14 cellular contexts compared by ENCODE assay signal in genomic region chr2:167596072-167596471, GRCh38.
DNase-seq lines count a peak whose midpoint lies in the region; ATAC-seq and TF ChIP-seq lines count a peak whose summit lies in the region.
"Had no signal": no experiment of that assay in that cellular context is flagged by ENCODE, and none has a peak within 500 bp of the region (broad histone marks: within the 10 kb centered on the region; RNA-seq: fewer than 3 reads in every experiment).

No MANE protein-coding gene starts in this region.

- H3K4me3 ChIP-seq in stomach = no peak overlapping the region
- H3K4me3 ChIP-seq: suprapubic skin had no signal

- no peak overlapping the region for H3K27ac ChIP-seq in stomach
- H3K27ac ChIP-seq: suprapubic skin had no signal

- no peaks in the 10 kb centered on the region for H3K4me1 ChIP-seq in stomach
- H3K4me1 ChIP-seq: suprapubic skin had no signal

- no peaks in the 10 kb centered on the region for H3K9me3 ChIP-seq in stomach
- H3K9me3 ChIP-seq: suprapubic skin had no signal

- peak; percentile 30 for DNase-seq in OCI-M1 (lab: John Stamatoyannopoulos, UW)
- DNase-seq in stomach = no peak
- DNase-seq in activated T-cell treated with anti-CD3 and anti-CD28 coated beads, Interleukin-2, amount 50 U/mL, for 48 hours = no peak
- DNase-seq in CD1c-positive myeloid dendritic cell (ENCODE audit: extremely low spot score) = no peak
- DNase-seq in UCSD-AML1 (lab: John Stamatoyannopoulos, UW; ENCODE audit: unreplicated experiment) = no peak
- DNase-seq: activated CD8-positive, alpha-beta T cell treated with anti-CD3 and anti-CD28 coated beads, Interleukin-2, amount 10 ng/mL, durations not matched to agents 7 days and 5 days; effector memory CD8-positive, alpha-beta T cell; NCI-H1092 treated with DMSO at 0.1 percent for 48 hours; NK-92 treated with Interleukin-12 subunit alpha and Interleukin-12 subunit beta, amount 100 ng/mL, for 24 hours; stimulated activated CD4-positive, alpha-beta T cell treated with anti-CD3 and anti-CD28 coated beads, Interleukin-4, amount 100 ng/mL, for 1 hour had no signal

- ATAC-seq in GM18858 (IDR thresholded peaks at IDR 0.05; ENCODE audit: unreplicated experiment) (peak; percentile 94), GM21367 (IDR thresholded peaks at IDR 0.05; ENCODE audit: unreplicated experiment) (peak; percentile 70), HG02973 (IDR thresholded peaks at IDR 0.05; ENCODE audit: unreplicated experiment) (peak; percentile 97)
- ATAC-seq: activated CD8-positive, alpha-beta T cell treated with anti-CD3 and anti-CD28 coated beads, Interleukin-2, amount 10 ng/mL, durations not matched to agents 7 days and 5 days; effector memory CD8-positive, alpha-beta T cell had no signal

- H3K36me3 ChIP-seq in stomach = no peaks in the 10 kb centered on the region
- H3K36me3 ChIP-seq: suprapubic skin had no signal

- no peak for TF ChIP-seq CTCF in stomach (IDR thresholded peaks at IDR 0.05)

- 41 to 65% (median 47%) methylated on average over 3 of the region's 3 CpGs for WGBS in stomach, 5 donors

- intact Hi-C loops in stomach (cut with DNase I; ENCODE audit: low total_unique reads) = no loop called here

- H3K27me3 ChIP-seq in stomach = no peaks in the 10 kb centered on the region
- H3K27me3 ChIP-seq: suprapubic skin had no signal

- no peak for TF ChIP-seq POLR2A in stomach (IDR thresholded peaks at IDR 0.05)

- no peak for TF ChIP-seq EP300 in stomach (IDR thresholded peaks at IDR 0.05)
